Comparison of ENCODE assay signal across 8 cellular contexts in genomic region chr12:68792952-68793351, GRCh38. TPM values are rescaled to one million over a fixed set of nuclear protein-coding genes. Genes with fewer than 3 reads are reported as not detected.
A peak's percentile ranks its signal among the peaks of the same experiment; 100 is the strongest.
DNase-seq lines count a peak whose midpoint lies in the region; ATAC-seq, FAIRE-seq and TF ChIP-seq lines count a peak whose summit lies in the region.

No MANE protein-coding gene starts in this region.

- ATAC-seq in GM18519 (IDR thresholded peaks at IDR 0.05; ENCODE audit: low FRiP score, unreplicated experiment) (peak; percentile 99), HG02884 (IDR thresholded peaks at IDR 0.05; ENCODE audit: unreplicated experiment) (peak; percentile 83), K562 (peak; percentile 99), GM18870 (IDR thresholded peaks at IDR 0.05; ENCODE audit: unreplicated experiment) (no peak)
- ATAC-seq in stimulated activated memory B cell treated with anti-CD40 and anti-IgM and Interleukin-4, amounts not matched to agents 10 μg/mL and 1 μg/mL and 100 μg/mL, for 72 hours = peak; percentile 76

- CTCF ChIA-PET in CD4-positive, alpha-beta memory T cell (lab: Charles Lee; ENCODE audit: partially characterized antibody) = interaction anchor here (1.3 kb wide), 1 partner anchor 434 kb away, joined by 3 read pairs; no protein-coding TSS in a partner anchor
- CTCF ChIA-PET in K562 (lab: Yijun Ruan, JAX; ENCODE audit: low intra/inter-chr PET ratio) = no interaction called here

- no peaks in the 10 kb centered on the region for H3K9me3 ChIP-seq in CD4-positive, alpha-beta memory T cell (ENCODE audit: control insufficient read depth in 1 of 2, low read length in 2 of 2)
- no peaks in the 10 kb centered on the region for H3K9me3 ChIP-seq in K562 (replicated peaks; ENCODE audit: control insufficient read depth, insufficient read depth, low read depth, low read length)

- H3K36me3 ChIP-seq in CD4-positive, alpha-beta memory T cell (ENCODE audit: insufficient read depth, low read length) = no peaks in the 10 kb centered on the region
- H3K36me3 ChIP-seq in K562 (ENCODE audit: control insufficient read depth, insufficient read depth, low read length) = no peaks in the 10 kb centered on the region

- H3K9me3 Mint-ChIP-seq in CD4-positive, alpha-beta memory T cell = no peaks in the 10 kb centered on the region
- H3K9me3 Mint-ChIP-seq in stimulated activated memory B cell treated with anti-CD40 and anti-IgM and Interleukin-4, amounts not matched to agents 10 μg/mL and 1 μg/mL and 100 μg/mL, for 72 hours = no peaks in the 10 kb centered on the region

- TF ChIP-seq RAD21 in K562 (CRISPR knock-in tag; conservative IDR thresholded peaks at IDR 0.05 in 1 of 2, IDR thresholded peaks at IDR 0.05 in 1 of 2) = no peak

- no peaks in the 10 kb centered on the region for H3K27me3 ChIP-seq in CD4-positive, alpha-beta memory T cell (ENCODE audit: insufficient read depth, low read length)
- no peaks in the 10 kb centered on the region for H3K27me3 ChIP-seq in K562 (ENCODE audit: control insufficient read depth in 2 of 2, insufficient read depth in 2 of 2, low read length in 2 of 2)

- H3K36me3 Mint-ChIP-seq in CD4-positive, alpha-beta memory T cell = no peaks in the 10 kb centered on the region
- H3K36me3 Mint-ChIP-seq in stimulated activated memory B cell treated with anti-CD40 and anti-IgM and Interleukin-4, amounts not matched to agents 10 μg/mL and 1 μg/mL and 100 μg/mL, for 72 hours = no peaks in the 10 kb centered on the region

- WGBS in K562 (ENCODE audit: insufficient coverage, low coverage, missing lambda C conversion rate) = 42% methylated on average over 2 of the region's 2 CpGs

- peak; percentile 89 for FAIRE-seq in K562 (lab: Jason Lieb, UNC)

- H3K27ac ChIP-seq in CD4-positive, alpha-beta memory T cell (ENCODE audit: low read depth, low read length) = no peak overlapping the region
- H3K27ac ChIP-seq in K562 (ENCODE audit: extremely low read depth, low read depth, low read length) = no peak overlapping the region

- H3K4me3 Mint-ChIP-seq in CD4-positive, alpha-beta memory T cell = no peak overlapping the region
- H3K4me3 Mint-ChIP-seq in stimulated activated memory B cell treated with anti-CD40 and anti-IgM and Interleukin-4, amounts not matched to agents 10 μg/mL and 1 μg/mL and 100 μg/mL, for 72 hours = no peak overlapping the region

- no peaks in the 10 kb centered on the region for H3K79me2 ChIP-seq in K562 (ENCODE audit: control insufficient read depth, insufficient read depth, low read length)

- peak in 4 of 5 donors; percentile 19 to 47 (median 39) for DNase-seq in CD4-positive, alpha-beta memory T cell
- DNase-seq in NCI-H510A (lab: John Stamatoyannopoulos, UW) (peak; percentile 3), K562 (ENCODE audit: extremely low read depth in 1 of 4, low spot score in 3 of 4) (peak; percentile 72 to 95 (median 72)), OCI-M2 (lab: John Stamatoyannopoulos, UW; ENCODE audit: unreplicated experiment) (no peak)

- no peak for TF ChIP-seq EP300 in K562 (IDR thresholded peaks at IDR 0.05; ENCODE audit: low read length)

- no TSS peak for BruUV-seq in K562 (replicated peaks; lab: Mats Ljungman, UMichigan)

- no peak overlapping the region for H3K4me3 ChIP-seq in CD4-positive, alpha-beta memory T cell (ENCODE audit: low read length in 2 of 2)
- no peak overlapping the region for H3K4me3 ChIP-seq in K562

- no peak for TF ChIP-seq CTCF in K562 (IDR thresholded peaks at IDR 0.05 in 2 of 3, conservative IDR thresholded peaks at IDR 0.05 in 1 of 3; ENCODE audit: insufficient read depth in 2 of 3, low read depth in 1 of 3, low read length in 3 of 3)

- H3K27ac Mint-ChIP-seq in CD4-positive, alpha-beta memory T cell = peak overlapping the region in 1 of 7 donors; percentile 7
- no peak overlapping the region for H3K27ac Mint-ChIP-seq in stimulated activated memory B cell treated with anti-CD40 and anti-IgM and Interleukin-4, amounts not matched to agents 10 μg/mL and 1 μg/mL and 100 μg/mL, for 72 hours

- no peaks in the 10 kb centered on the region for H4K20me1 ChIP-seq in K562 (replicated peaks; ENCODE audit: control insufficient read depth, insufficient read depth, low read length)

- peaks cover 0 to 4% (median 0%) of the 10 kb centered on the region in 4 donors for H3K4me1 Mint-ChIP-seq in CD4-positive, alpha-beta memory T cell
- H3K4me1 Mint-ChIP-seq in stimulated activated memory B cell treated with anti-CD40 and anti-IgM and Interleukin-4, amounts not matched to agents 10 μg/mL and 1 μg/mL and 100 μg/mL, for 72 hours = peaks cover 4% of the 10 kb centered on the region

- no peak for TF ChIP-seq POLR2A in K562 (conservative IDR thresholded peaks at IDR 0.05)

- H3K4me1 ChIP-seq in CD4-positive, alpha-beta memory T cell (ENCODE audit: insufficient read depth, low read length) = no peaks in the 10 kb centered on the region
- peaks cover 0 to 4% of the 10 kb centered on the region in 2 experiments; a peak in 1 of 5 replicates for H3K4me1 ChIP-seq in K562 (replicated peaks in 1 of 2; ENCODE audit: control insufficient read depth in 2 of 2, insufficient read depth in 2 of 2, low read length in 2 of 2)

- intact Hi-C loops in CD4-positive, alpha-beta memory T cell (cut with micrococcal nuclease) = no loop called here
- intact Hi-C loops in K562 (cut with micrococcal nuclease) = no loop called here

- no peaks in the 10 kb centered on the region for H3K27me3 Mint-ChIP-seq in CD4-positive, alpha-beta memory T cell
- no peaks in the 10 kb centered on the region for H3K27me3 Mint-ChIP-seq in stimulated activated memory B cell treated with anti-CD40 and anti-IgM and Interleukin-4, amounts not matched to agents 10 μg/mL and 1 μg/mL and 100 μg/mL, for 72 hours

- H3K4me2 ChIP-seq in K562 (ENCODE audit: insufficient read depth, low read length) = no peak overlapping the region

- in situ Hi-C loops in K562 (cut with MboI) = no loop called here

- no peaks in the 10 kb centered on the region for H3K9me1 ChIP-seq in K562 (ENCODE audit: control insufficient read depth, insufficient read depth, low read length)

- POLR2A ChIA-PET in CD4-positive, alpha-beta memory T cell (lab: Charles Lee; ENCODE audit: partially characterized antibody) = interaction anchor here (1.6 kb wide), 1 partner anchor 15 kb away, joined by 3 read pairs; the partner anchor contains the start of gene MDM2
- POLR2A ChIA-PET in K562 (lab: Yijun Ruan, JAX) = interaction anchor here (1.0 to 1.9 kb wide), 2 partner anchors 9 to 15 kb away, joined by 5 to 7 read pairs; partner anchors contain the start of gene MDM2

- H3K9ac ChIP-seq in K562 (ENCODE audit: insufficient read depth in 1 of 2, low read depth in 2 of 2, low read length in 2 of 2) = no peak overlapping the region

- peak overlapping the region; percentile 82 for H2AFZ ChIP-seq in K562 (ENCODE audit: low read depth, low read length)

TF ChIP-seq in K562, 482 proteins besides CTCF, POLR2A, EP300 and RAD21 (continues in another document):
- TF ChIP-seq RBBP5 (IDR thresholded peaks at IDR 0.05; ENCODE audit: borderline replicate concordance, insufficient read depth, low read length, poor library complexity, severe bottlenecking) = no peak
- peak; percentile 49 for TF ChIP-seq NFYB (IDR thresholded peaks at IDR 0.05; ENCODE audit: extremely low read depth, insufficient read length)
- TF ChIP-seq RBM25 (IDR thresholded peaks at IDR 0.05; ENCODE audit: low read depth, low read length, severe bottlenecking) = peak; percentile 86
- TF ChIP-seq CBX3 (IDR thresholded peaks at IDR 0.05; ENCODE audit: borderline replicate concordance in 1 of 2, low read length in 2 of 2) = peak in 1 of 2 experiments; percentile 17; a peak in 1 of 3 replicates

RNA-seq across cellular contexts. Expression of gene MDM2, which starts 15.0 kb away (rescaled TPM):
- 100 to 1,000 TPM; 117 to 121 TPM for total RNA-seq in CD4-positive, alpha-beta memory T cell
- 10 to 100 TPM in 1 of 2 donors, 1 to 10 TPM in 1; 9.7 to 22.5 TPM for polyA plus RNA-seq in CD4-positive, alpha-beta memory T cell
- total RNA-seq in K562 (2011; cell fraction: chromatin; rRNA removed; ENCODE audit: low replicate concordance) = 137 and 269 TPM in 2 replicates
- total RNA-seq in K562 (2011; cell fraction: nucleolus; rRNA removed) = 93.4 and 96.3 TPM in 2 replicates
- total RNA-seq in K562 (2011; cell fraction: nucleoplasm; rRNA removed) = 70.5 and 93.0 TPM in 2 replicates
- total RNA-seq in K562 (2014; rRNA removed) (45.3 and 49.0 TPM in 2 replicates), K562 (2014; rRNA removed; fragmentation: Illumina TruSeq; extraction: Trizol) (99.2 and 135 TPM in 2 replicates), K562 (2015; rRNA removed; fragmentation: Illumina TruSeq; extraction: Trizol) (70.0 and 74.0 TPM in 2 replicates), K562 (2021) (90.8 and 100 TPM in 2 replicates)
- polyA plus RNA-seq in K562 (2011; rRNA removed) (28.6 and 31.0 TPM in 2 replicates), K562 (2014; fragmentation: Illumina TruSeq; extraction: Trizol) (31.0 and 33.3 TPM in 2 replicates), K562 (2014; fragmentation: Nextera tagmentation; extraction: Ambion mirVana) (10 to 100 TPM; 13.6 to 21.8 TPM), K562 (2014; rRNA removed) (47.5 and 57.7 TPM in 2 replicates)
- polyA plus RNA-seq in K562 (2011; cell fraction: cytosol; rRNA removed) = 10.2 and 10.8 TPM in 2 replicates
- polyA plus RNA-seq in K562 (2011; cell fraction: nucleus; rRNA removed) = 15.5 and 18.7 TPM in 2 replicates
- 13.6 and 19.8 TPM in 2 replicates for polyA plus RNA-seq in K562 (2012)
- 157 and 236 TPM in 2 replicates for polyA minus RNA-seq in K562 (2011; rRNA and poly(A)+ RNA removed)
- polyA minus RNA-seq in K562 (2011; cell fraction: cytosol; rRNA and poly(A)+ RNA removed) = 51.0 and 56.2 TPM in 2 replicates
- 73.0 and 111 TPM in 2 replicates for polyA minus RNA-seq in K562 (2011; cell fraction: nucleus; rRNA and poly(A)+ RNA removed)

RNA-seq across cellular contexts. Expression of gene SLC35E3, which starts 47.0 kb away (rescaled TPM):
- 10 to 100 TPM in 1 of 2 experiments, 1 to 10 TPM in 1; 8.2 to 11.5 TPM for total RNA-seq in CD4-positive, alpha-beta memory T cell
- polyA plus RNA-seq in CD4-positive, alpha-beta memory T cell = 1 to 10 TPM; 6.1 to 7.7 TPM
- total RNA-seq in K562 (2011; cell fraction: chromatin; rRNA removed; ENCODE audit: low replicate concordance) = 9.7 and 14.4 TPM in 2 replicates
- total RNA-seq in K562 (2011; cell fraction: nucleolus; rRNA removed) = 3.7 and 5.9 TPM in 2 replicates
- total RNA-seq in K562 (2011; cell fraction: nucleoplasm; rRNA removed) = 9.1 and 23.2 TPM in 2 replicates
- total RNA-seq in K562 (2014; rRNA removed) (0.73 and 1.2 TPM in 2 replicates), K562 (2014; rRNA removed; fragmentation: Illumina TruSeq; extraction: Trizol) (3.8 and 5.3 TPM in 2 replicates), K562 (2015; rRNA removed; fragmentation: Illumina TruSeq; extraction: Trizol) (3.4 and 4.1 TPM in 2 replicates), K562 (2021) (5.1 and 5.9 TPM in 2 replicates)
- polyA plus RNA-seq in K562 (2011; rRNA removed) (5.8 and 6.6 TPM in 2 replicates), K562 (2014; fragmentation: Illumina TruSeq; extraction: Trizol) (4.1 and 4.5 TPM in 2 replicates), K562 (2014; fragmentation: Nextera tagmentation; extraction: Ambion mirVana) (1 to 10 TPM; 3.5 to 3.8 TPM), K562 (2014; rRNA removed) (3.4 and 4.1 TPM in 2 replicates)
- 3.0 and 3.8 TPM in 2 replicates for polyA plus RNA-seq in K562 (2011; cell fraction: cytosol; rRNA removed)
- polyA plus RNA-seq in K562 (2011; cell fraction: nucleus; rRNA removed) = 5.2 and 7.3 TPM in 2 replicates
- 4.6 and 4.8 TPM in 2 replicates for polyA plus RNA-seq in K562 (2012)
- 1.8 and 6.4 TPM in 2 replicates for polyA minus RNA-seq in K562 (2011; rRNA and poly(A)+ RNA removed)
- polyA minus RNA-seq in K562 (2011; cell fraction: cytosol; rRNA and poly(A)+ RNA removed) = 1.3 and 4.0 TPM in 2 replicates
- polyA minus RNA-seq in K562 (2011; cell fraction: nucleus; rRNA and poly(A)+ RNA removed) = 1.1 and 2.2 TPM in 2 replicates
